In genomic region chr6:23659125-23659524, GRCh38 we compare ENCODE assay signal across 1 cellular context.
TF ChIP-seq lines count a peak whose summit lies in the region.

No MANE protein-coding gene starts in this region.

TF ChIP-seq in HCT116, 20 proteins besides CTCF, POLR2A, EP300 and RAD21 (continued from another document):
- TF ChIP-seq MAX (IDR thresholded peaks at IDR 0.05) (no peak), ZFX (IDR thresholded peaks at IDR 0.05) (no peak), EZH2phosphoT487 (IDR thresholded peaks at IDR 0.05; ENCODE audit: borderline replicate concordance) (no peak), EGR1 (IDR thresholded peaks at IDR 0.05; ENCODE audit: low read depth) (no peak)
